In genomic region chr1:157137051-157137772, GRCh38 we compare ENCODE assay signal across 1 cellular context.
A peak's percentile ranks its signal among the peaks of the same experiment; 100 is the strongest.
TF ChIP-seq lines count a peak whose summit lies in the region.

No MANE protein-coding gene starts in this region.

TF ChIP-seq in K562, 482 proteins besides CTCF, POLR2A, EP300 and RAD21 (continued from another document and continues in another):
- TF ChIP-seq, protein P1, sequence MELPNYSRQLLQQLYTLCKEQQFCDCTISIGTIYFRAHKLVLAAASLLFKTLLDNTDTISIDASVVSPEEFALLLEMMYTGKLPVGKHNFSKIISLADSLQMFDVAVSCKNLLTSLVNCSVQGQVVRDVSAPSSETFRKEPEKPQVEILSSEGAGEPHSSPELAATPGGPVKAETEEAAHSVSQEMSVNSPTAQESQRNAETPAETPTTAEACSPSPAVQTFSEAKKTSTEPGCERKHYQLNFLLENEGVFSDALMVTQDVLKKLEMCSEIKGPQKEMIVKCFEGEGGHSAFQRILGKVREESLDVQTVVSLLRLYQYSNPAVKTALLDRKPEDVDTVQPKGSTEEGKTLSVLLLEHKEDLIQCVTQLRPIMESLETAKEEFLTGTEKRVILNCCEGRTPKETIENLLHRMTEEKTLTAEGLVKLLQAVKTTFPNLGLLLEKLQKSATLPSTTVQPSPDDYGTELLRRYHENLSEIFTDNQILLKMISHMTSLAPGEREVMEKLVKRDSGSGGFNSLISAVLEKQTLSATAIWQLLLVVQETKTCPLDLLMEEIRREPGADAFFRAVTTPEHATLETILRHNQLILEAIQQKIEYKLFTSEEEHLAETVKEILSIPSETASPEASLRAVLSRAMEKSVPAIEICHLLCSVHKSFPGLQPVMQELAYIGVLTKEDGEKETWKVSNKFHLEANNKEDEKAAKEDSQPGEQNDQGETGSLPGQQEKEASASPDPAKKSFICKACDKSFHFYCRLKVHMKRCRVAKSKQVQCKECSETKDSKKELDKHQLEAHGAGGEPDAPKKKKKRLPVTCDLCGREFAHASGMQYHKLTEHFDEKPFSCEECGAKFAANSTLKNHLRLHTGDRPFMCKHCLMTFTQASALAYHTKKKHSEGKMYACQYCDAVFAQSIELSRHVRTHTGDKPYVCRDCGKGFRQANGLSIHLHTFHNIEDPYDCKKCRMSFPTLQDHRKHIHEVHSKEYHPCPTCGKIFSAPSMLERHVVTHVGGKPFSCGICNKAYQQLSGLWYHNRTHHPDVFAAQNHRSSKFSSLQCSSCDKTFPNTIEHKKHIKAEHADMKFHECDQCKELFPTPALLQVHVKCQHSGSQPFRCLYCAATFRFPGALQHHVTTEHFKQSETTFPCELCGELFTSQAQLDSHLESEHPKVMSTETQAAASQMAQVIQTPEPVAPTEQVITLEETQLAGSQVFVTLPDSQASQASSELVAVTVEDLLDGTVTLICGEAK (IDR thresholded peaks at IDR 0.05) = no peak
- TF ChIP-seq, protein P1 (CRISPR knock-in tag; IDR thresholded peaks at IDR 0.05) = no peak
- TF ChIP-seq ZZZ3 (IDR thresholded peaks at IDR 0.05) = no peak
- no peak for TF ChIP-seq ATF7 (IDR thresholded peaks at IDR 0.05)
- no peak for TF ChIP-seq FOXA1 (IDR thresholded peaks at IDR 0.05; ENCODE audit: borderline replicate concordance)
- TF ChIP-seq FUS (optimal IDR thresholded peaks at IDR 0.05; ENCODE audit: low read depth, low read length) = no peak
- no peak for TF ChIP-seq ARID3B (CRISPR knock-in tag; IDR thresholded peaks at IDR 0.05; ENCODE audit: borderline replicate concordance)
- TF ChIP-seq FOXK2 (conservative IDR thresholded peaks at IDR 0.05 in 1 of 2, IDR thresholded peaks at IDR 0.05 in 1 of 2; ENCODE audit: low read depth in 2 of 2) = peak; percentile 59 to 78
- no peak for TF ChIP-seq XRCC5 (IDR thresholded peaks at IDR 0.05; ENCODE audit: low read depth, low read length)
- TF ChIP-seq RERE (CRISPR knock-in tag; IDR thresholded peaks at IDR 0.05; ENCODE audit: borderline replicate concordance) = no peak
- TF ChIP-seq CAMTA2 (CRISPR knock-in tag; conservative IDR thresholded peaks at IDR 0.05) = no peak
- peak; percentile 42; the same call in 1 of the 2 replicates for TF ChIP-seq PKNOX1 (IDR thresholded peaks at IDR 0.05)
- peak in 1 of 2 experiments; percentile 45; a peak in 1 of 4 replicates for TF ChIP-seq HDAC1 (IDR thresholded peaks at IDR 0.05)
- TF ChIP-seq NR1H2 (CRISPR knock-in tag; IDR thresholded peaks at IDR 0.05) = no peak
- TF ChIP-seq ZNF324 (CRISPR knock-in tag; IDR thresholded peaks at IDR 0.05) = no peak
- TF ChIP-seq ZNF592 (IDR thresholded peaks at IDR 0.05) = no peak
- TF ChIP-seq PML (IDR thresholded peaks at IDR 0.05; ENCODE audit: low read length) = no peak
- no peak for TF ChIP-seq ZNF253 (CRISPR knock-in tag; conservative IDR thresholded peaks at IDR 0.05)
- peak; percentile 52 for TF ChIP-seq ZEB2 (IDR thresholded peaks at IDR 0.05)
- peak; percentile 22; the same call in 1 of the 2 replicates for TF ChIP-seq CREM (IDR thresholded peaks at IDR 0.05; ENCODE audit: low read depth)
- TF ChIP-seq ZNF282 (CRISPR knock-in tag; IDR thresholded peaks at IDR 0.05) = no peak
- no peak for TF ChIP-seq NFYB (IDR thresholded peaks at IDR 0.05; ENCODE audit: extremely low read depth, insufficient read length)
- TF ChIP-seq MAFF (IDR thresholded peaks at IDR 0.05; ENCODE audit: low read length) = no peak
- no peak for TF ChIP-seq MCM5 (IDR thresholded peaks at IDR 0.05; ENCODE audit: low read depth)
- no peak for TF ChIP-seq SMC3 (conservative IDR thresholded peaks at IDR 0.05; ENCODE audit: insufficient read depth, low read depth, low read length)
- TF ChIP-seq SREBF2 (CRISPR knock-in tag; IDR thresholded peaks at IDR 0.05) = no peak
- no peak for TF ChIP-seq ATF4 (CRISPR knock-in tag; IDR thresholded peaks at IDR 0.05)
- no peak for TF ChIP-seq FOS (IDR thresholded peaks at IDR 0.05; ENCODE audit: extremely low read depth, insufficient read length)
- TF ChIP-seq ZNF134 (CRISPR knock-in tag; conservative IDR thresholded peaks at IDR 0.05) = no peak
- no peak for TF ChIP-seq POLR2G (IDR thresholded peaks at IDR 0.05; ENCODE audit: low read depth, low read length)
- no peak for TF ChIP-seq ETV1 (tag; conservative IDR thresholded peaks at IDR 0.05; ENCODE audit: low read depth)
- TF ChIP-seq SAFB2 (IDR thresholded peaks at IDR 0.05; ENCODE audit: borderline replicate concordance, low read depth, low read length, severe bottlenecking) = no peak
- no peak for TF ChIP-seq SMARCA5 (IDR thresholded peaks at IDR 0.05)
- TF ChIP-seq ARID3A (IDR thresholded peaks at IDR 0.05; ENCODE audit: borderline replicate concordance, low read depth, low read length) = no peak
- no peak for TF ChIP-seq MEF2A (IDR thresholded peaks at IDR 0.05; ENCODE audit: control insufficient read depth, low read depth, low read length)
- no peak for TF ChIP-seq TBP (optimal IDR thresholded peaks at IDR 0.05; ENCODE audit: low read depth, low read length)
- TF ChIP-seq CHCHD3 (CRISPR knock-in tag; IDR thresholded peaks at IDR 0.05) = no peak
- no peak for TF ChIP-seq PRMT5 (CRISPR knock-in tag; IDR thresholded peaks at IDR 0.05)
